1 cellular context compared by ENCODE assay signal in the genomic region with DNA sequence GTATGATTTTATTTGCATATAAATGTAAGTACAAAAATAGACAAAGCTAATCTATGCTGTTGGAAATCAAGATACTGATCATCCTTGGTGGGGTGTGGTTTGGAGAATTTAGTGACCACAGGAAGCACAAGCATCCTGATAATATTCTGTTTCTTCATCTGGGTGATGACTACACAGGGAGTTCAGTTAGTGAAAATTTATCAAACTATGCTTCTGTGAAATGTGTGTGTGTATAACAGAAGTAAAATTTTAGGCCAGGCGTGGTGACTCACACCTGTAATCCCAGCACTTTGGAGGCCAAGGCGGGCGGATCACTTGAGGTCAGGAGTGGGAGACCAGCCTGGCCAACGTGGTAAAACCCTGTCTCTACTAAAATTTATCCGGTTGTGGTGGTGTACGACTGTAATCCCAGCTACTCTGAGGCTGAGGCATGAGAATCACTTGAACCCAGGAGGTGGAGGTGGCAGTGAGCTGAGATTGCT.
TF ChIP-seq lines count a peak whose summit lies in the region.

No MANE protein-coding gene starts in this region.

TF ChIP-seq in SK-N-SH, 30 proteins besides CTCF, POLR2A, EP300 and RAD21:
- TF ChIP-seq RXRA (IDR thresholded peaks at IDR 0.05; ENCODE audit: borderline replicate concordance, low read depth) (no peak), REST (IDR thresholded peaks at IDR 0.05; ENCODE audit: low read depth, low read length) (no peak), GABPA (IDR thresholded peaks at IDR 0.05; ENCODE audit: low read depth) (no peak), PBX3 (IDR thresholded peaks at IDR 0.05) (no peak), RFX5 (IDR thresholded peaks at IDR 0.05; ENCODE audit: low read length) (no peak), GATA2 (CRISPR knock-in tag; IDR thresholded peaks at IDR 0.05) (no peak), YY1 (IDR thresholded peaks at IDR 0.05; ENCODE audit: low read depth) (no peak), ZBTB33 (IDR thresholded peaks at IDR 0.05; ENCODE audit: borderline replicate concordance, low read depth) (no peak), NRF1 (IDR thresholded peaks at IDR 0.05; ENCODE audit: low read depth, low read length) (no peak), FOXJ3 (CRISPR knock-in tag; IDR thresholded peaks at IDR 0.05) (no peak), MXI1 (IDR thresholded peaks at IDR 0.05; ENCODE audit: low read depth, low read length) (no peak), SIN3A (IDR thresholded peaks at IDR 0.05; ENCODE audit: borderline replicate concordance, low read depth, low read length) (no peak), EZH2phosphoT487 (IDR thresholded peaks at IDR 0.05; ENCODE audit: borderline replicate concordance, low read depth) (no peak), FOSL2 (IDR thresholded peaks at IDR 0.05; ENCODE audit: borderline replicate concordance, low read depth) (no peak)
- TF ChIP-seq, protein P1, sequence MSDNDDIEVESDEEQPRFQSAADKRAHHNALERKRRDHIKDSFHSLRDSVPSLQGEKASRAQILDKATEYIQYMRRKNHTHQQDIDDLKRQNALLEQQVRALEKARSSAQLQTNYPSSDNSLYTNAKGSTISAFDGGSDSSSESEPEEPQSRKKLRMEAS (IDR thresholded peaks at IDR 0.05; ENCODE audit: low read depth), result no peak
